Comparison of ENCODE assay signal across 1 cellular context in genomic region chr1:54989968-54990810, GRCh38.
TF ChIP-seq lines count a peak whose summit lies in the region.

No MANE protein-coding gene starts in this region.

TF ChIP-seq in H1, 55 proteins besides CTCF, POLR2A, EP300 and RAD21:
- TF ChIP-seq POLR2AphosphoS5 (IDR thresholded peaks at IDR 0.05; ENCODE audit: low read depth, low read length) (no peak), CBX5 (IDR thresholded peaks at IDR 0.05; ENCODE audit: low read depth, low read length) (no peak), SIRT6 (IDR thresholded peaks at IDR 0.05; ENCODE audit: low read length) (no peak), SRF (IDR thresholded peaks at IDR 0.05; ENCODE audit: low read depth, low read length) (no peak), JUN (IDR thresholded peaks at IDR 0.05; ENCODE audit: low read depth, low read length) (no peak), MAFK (IDR thresholded peaks at IDR 0.05; ENCODE audit: low read depth, low read length) (no peak), NANOG (IDR thresholded peaks at IDR 0.05; ENCODE audit: insufficient read depth, low read depth, low read length, poor library complexity, severe bottlenecking) (no peak), CREB1 (IDR thresholded peaks at IDR 0.05) (no peak), POU5F1 (IDR thresholded peaks at IDR 0.05; ENCODE audit: low read depth, low read length) (no peak), TEAD4 (IDR thresholded peaks at IDR 0.05; ENCODE audit: low read depth, low read length) (no peak), GTF2F1 (IDR thresholded peaks at IDR 0.05; ENCODE audit: borderline replicate concordance, low read depth, low read length) (no peak), PHF8 (conservative IDR thresholded peaks at IDR 0.05; ENCODE audit: low read depth, low read length) (no peak), TCF12 (IDR thresholded peaks at IDR 0.05; ENCODE audit: low read depth, low read length) (no peak), CBX8 (IDR thresholded peaks at IDR 0.05; ENCODE audit: borderline replicate concordance, low read depth, low read length) (no peak)
- TF ChIP-seq, protein P1, sequence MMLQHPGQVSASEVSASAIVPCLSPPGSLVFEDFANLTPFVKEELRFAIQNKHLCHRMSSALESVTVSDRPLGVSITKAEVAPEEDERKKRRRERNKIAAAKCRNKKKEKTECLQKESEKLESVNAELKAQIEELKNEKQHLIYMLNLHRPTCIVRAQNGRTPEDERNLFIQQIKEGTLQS (IDR thresholded peaks at IDR 0.05; ENCODE audit: insufficient read depth, low read depth, low read length), result no peak
